Comparison of ENCODE assay signal across 28 cellular contexts in the genomic region with DNA sequence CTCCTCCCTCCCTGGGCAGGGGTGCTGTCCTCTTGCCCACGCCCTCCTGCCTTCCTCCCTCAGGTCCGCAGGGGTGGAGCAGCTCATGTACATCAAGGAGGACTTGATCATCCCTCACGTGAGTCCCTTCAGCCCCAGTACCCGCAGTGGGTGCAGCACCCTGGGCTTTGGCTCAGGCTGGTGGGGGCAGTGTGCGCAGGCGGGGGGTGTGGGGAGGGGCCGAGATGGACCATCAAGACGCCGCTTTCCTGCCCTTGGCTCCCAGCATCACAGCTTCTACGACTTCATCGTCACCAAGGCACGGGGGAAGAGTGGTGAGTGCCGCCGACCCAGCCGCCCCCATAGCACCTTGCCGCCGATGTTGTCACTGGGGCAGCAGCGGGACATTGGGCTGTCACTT.
"Had no signal": no experiment of that assay in that cellular context is flagged by ENCODE, and none has a peak within 500 bp of the region (broad histone marks: within the 10 kb centered on the region; RNA-seq: fewer than 3 reads in every experiment).

No MANE protein-coding gene starts in this region.

- H3K9me3 Mint-ChIP-seq: natural killer cell; stimulated activated effector memory CD8-positive, alpha-beta T cell treated with anti-CD3 and anti-CD28 coated beads, Interleukin-12 subunit alpha, Interleukin-12 subunit beta, amount 100 ng/mL, for 72 hours had no signal

- H3K9me3 ChIP-seq: ovary, psoas muscle, right lobe of liver, sigmoid colon, stomach, suprapubic skin, thoracic aorta, thyroid gland, tibial nerve, upper lobe of left lung, vagina had no signal

- H3K27me3 Mint-ChIP-seq: naive thymus-derived CD4-positive, alpha-beta T cell; progenitor cell of endocrine pancreas; stimulated activated naive B cell treated with anti-CD40 and anti-IgM and Interleukin-4, amounts not matched to agents 10 μg/mL and 1 μg/mL and 100 μg/mL, for 72 hours had no signal

- H3K27ac Mint-ChIP-seq: naive thymus-derived CD4-positive, alpha-beta T cell; natural killer cell; nephron; neural progenitor cell; progenitor cell of endocrine pancreas; stimulated activated effector memory CD8-positive, alpha-beta T cell treated with anti-CD3 and anti-CD28 coated beads, Interleukin-12 subunit alpha, Interleukin-12 subunit beta, amount 100 ng/mL, for 72 hours; stimulated activated naive B cell treated with anti-CD40 and anti-IgM and Interleukin-4, amounts not matched to agents 10 μg/mL and 1 μg/mL and 100 μg/mL, for 72 hours had no signal

- ATAC-seq: naive thymus-derived CD4-positive, alpha-beta T cell; natural killer cell; psoas muscle; right cardiac atrium; right lobe of liver; stimulated activated effector memory CD8-positive, alpha-beta T cell treated with anti-CD3 and anti-CD28 coated beads, Interleukin-12 subunit alpha, Interleukin-12 subunit beta, amount 100 ng/mL, for 72 hours; stimulated activated naive B cell treated with anti-CD40 and anti-IgM and Interleukin-4, amounts not matched to agents 10 μg/mL and 1 μg/mL and 100 μg/mL, for 72 hours had no signal

- H3K4me3 ChIP-seq: neural progenitor cell, ovary, psoas muscle, right lobe of liver, sigmoid colon, stomach, suprapubic skin, thoracic aorta, thyroid gland, tibial nerve, upper lobe of left lung, vagina had no signal

- H3K4me3 Mint-ChIP-seq: naive thymus-derived CD4-positive, alpha-beta T cell; natural killer cell; nephron; neural progenitor cell; stimulated activated effector memory CD8-positive, alpha-beta T cell treated with anti-CD3 and anti-CD28 coated beads, Interleukin-12 subunit alpha, Interleukin-12 subunit beta, amount 100 ng/mL, for 72 hours; stimulated activated naive B cell treated with anti-CD40 and anti-IgM and Interleukin-4, amounts not matched to agents 10 μg/mL and 1 μg/mL and 100 μg/mL, for 72 hours had no signal

- H3K4me1 Mint-ChIP-seq: nephron, neural progenitor cell had no signal

- DNase-seq: naive thymus-derived CD4-positive, alpha-beta T cell; natural killer cell; occipital lobe; ovary; psoas muscle; right lobe of liver; sigmoid colon; small intestine; stimulated activated CD4-positive, alpha-beta T cell treated with anti-CD3 and anti-CD28 coated beads, Interleukin-15, amount 100 ng/mL, for 24 hours; stimulated activated CD4-positive, alpha-beta T cell treated with anti-CD3 and anti-CD28 coated beads, Interleukin-2, amount 100 ng/mL, for 24 hours; stimulated activated CD4-positive, alpha-beta T cell treated with anti-CD3 and anti-CD28 coated beads, Interleukin-2, amount 100 ng/mL, for 48 hours; stimulated activated CD4-positive, alpha-beta T cell treated with anti-CD3 and anti-CD28 coated beads, Interleukin-4, amount 100 ng/mL, for 24 hours; stimulated activated naive B cell treated with anti-CD40 and anti-IgM and Interleukin-4, amounts not matched to agents 10 μg/mL and 1 μg/mL and 100 μg/mL, for 72 hours; stimulated activated naive CD4-positive, alpha-beta T cell treated with Interleukin-2 at 50 U/mL for 16 hours; stomach; thyroid gland; trophoblast cell; upper lobe of left lung had no signal

- H3K27me3 ChIP-seq: neural progenitor cell, ovary, right lobe of liver, sigmoid colon, stomach, suprapubic skin, thyroid gland, tibial nerve, upper lobe of left lung, vagina had no signal

- H3K36me3 Mint-ChIP-seq: natural killer cell had no signal

- H3K27ac ChIP-seq: neural progenitor cell, ovary, parathyroid adenoma, psoas muscle, right lobe of liver, sigmoid colon, stomach, suprapubic skin, thoracic aorta, thyroid gland, tibial nerve, upper lobe of left lung, vagina had no signal
